9 cellular contexts compared by ENCODE assay signal in genomic region chr6:51350308-51350904, GRCh38.
DNase-seq lines count a peak whose midpoint lies in the region; ATAC-seq and TF ChIP-seq lines count a peak whose summit lies in the region.
"Had no signal": no experiment of that assay in that cellular context is flagged by ENCODE, and none has a peak within 500 bp of the region (broad histone marks: within the 10 kb centered on the region; RNA-seq: fewer than 3 reads in every experiment).

No MANE protein-coding gene starts in this region.

- H3K36me3 Mint-ChIP-seq in activated CD8-positive, alpha-beta T cell treated with anti-CD3 and anti-CD28 coated beads for 36 hours (ENCODE audit: low read depth): no peaks in the 10 kb centered on the region
- H3K36me3 Mint-ChIP-seq in activated CD8-positive, alpha-beta T cell treated with anti-CD3 and anti-CD28 coated beads, Interleukin-2, amount 10 ng/mL, durations not matched to agents 7 days and 5 days (ENCODE audit: low read depth): no peaks in the 10 kb centered on the region
- H3K36me3 Mint-ChIP-seq in activated T-cell treated with anti-CD3 and anti-CD28 coated beads, Interleukin-2, amount 50 U/mL, for 72 hours (ENCODE audit: insufficient read depth in 2 of 2): peaks cover 0 to 2% of the 10 kb centered on the region in 2 donors
- no peaks in the 10 kb centered on the region for H3K36me3 Mint-ChIP-seq in T-helper 2 cell treated with Interferon-gamma antibody and Interleukin-4, amounts not matched to agents 5 μg/mL and 100 μg/mL, for 36 hours (ENCODE audit: low read depth)
- H3K36me3 Mint-ChIP-seq: brain had no signal

- H3K9me3 ChIP-seq in Panc1 (ENCODE audit: control insufficient read depth, insufficient read depth, low read depth, low read length): no peaks in the 10 kb centered on the region
- H3K9me3 ChIP-seq in upper lobe of right lung: no peaks in the 10 kb centered on the region

- peak; percentile 57 for TF ChIP-seq CTCF in activated CD8-positive, alpha-beta T cell treated with anti-CD3 and anti-CD28 coated beads for 36 hours (IDR thresholded peaks at IDR 0.05)
- peak; percentile 30; the same call in 1 of the 2 replicates for TF ChIP-seq CTCF in Panc1 (IDR thresholded peaks at IDR 0.05)
- TF ChIP-seq CTCF in fibroblast of villous mesenchyme (IDR thresholded peaks at IDR 0.05; ENCODE audit: insufficient read depth, low read depth, low read length): peak; percentile 6
- TF ChIP-seq CTCF in upper lobe of right lung (IDR thresholded peaks at IDR 0.05): peak; percentile 41

- ATAC-seq in activated CD8-positive, alpha-beta T cell treated with anti-CD3 and anti-CD28 coated beads for 36 hours: no peak
- no peak for ATAC-seq in activated CD8-positive, alpha-beta T cell treated with anti-CD3 and anti-CD28 coated beads, Interleukin-2, amount 10 ng/mL, durations not matched to agents 7 days and 5 days
- no peak for ATAC-seq in Panc1
- ATAC-seq in upper lobe of right lung: no peak
- no peak for ATAC-seq in activated T-cell treated with anti-CD3 and anti-CD28 coated beads, Interleukin-2, amount 50 U/mL, for 72 hours (replicated peaks in 1 of 2)
- no peak for ATAC-seq in GM19324 (IDR thresholded peaks at IDR 0.05; ENCODE audit: low FRiP score, unreplicated experiment)

- no peak overlapping the region for H3K27ac Mint-ChIP-seq in activated CD8-positive, alpha-beta T cell treated with anti-CD3 and anti-CD28 coated beads for 36 hours
- no peak overlapping the region for H3K27ac Mint-ChIP-seq in activated CD8-positive, alpha-beta T cell treated with anti-CD3 and anti-CD28 coated beads, Interleukin-2, amount 10 ng/mL, durations not matched to agents 7 days and 5 days
- no peak overlapping the region for H3K27ac Mint-ChIP-seq in activated T-cell treated with anti-CD3 and anti-CD28 coated beads, Interleukin-2, amount 50 U/mL, for 72 hours
- H3K27ac Mint-ChIP-seq in T-helper 2 cell treated with Interferon-gamma antibody and Interleukin-4, amounts not matched to agents 5 μg/mL and 100 μg/mL, for 36 hours: no peak overlapping the region
- H3K27ac Mint-ChIP-seq: brain had no signal

- no peak for DNase-seq in activated CD8-positive, alpha-beta T cell treated with anti-CD3 and anti-CD28 coated beads for 36 hours
- DNase-seq in activated CD8-positive, alpha-beta T cell treated with anti-CD3 and anti-CD28 coated beads, Interleukin-2, amount 10 ng/mL, durations not matched to agents 7 days and 5 days: no peak
- DNase-seq in Panc1 (ENCODE audit: low read depth, low spot score) (no peak), fibroblast of villous mesenchyme (ENCODE audit: low read depth) (no peak), upper lobe of right lung (no peak)
- DNase-seq in activated T-cell treated with anti-CD3 and anti-CD28 coated beads, Interleukin-2, amount 50 U/mL, for 72 hours: no peak
- DNase-seq in T-helper 2 cell treated with Interferon-gamma antibody and Interleukin-4, amounts not matched to agents 5 μg/mL and 100 μg/mL, for 36 hours (ENCODE audit: low spot score): no peak

- CTCF ChIA-PET in activated CD8-positive, alpha-beta T cell treated with anti-CD3 and anti-CD28 coated beads for 36 hours (lab: Charles Lee): interaction anchor here (1.0 to 1.5 kb wide), 3 partner anchors 10 to 26 kb away, joined by 3 read pairs; no protein-coding TSS in a partner anchor
- CTCF ChIA-PET in activated CD8-positive, alpha-beta T cell treated with anti-CD3 and anti-CD28 coated beads, Interleukin-2, amount 10 ng/mL, durations not matched to agents 7 days and 5 days (lab: Charles Lee): interaction anchor here (0.9 kb wide), 1 partner anchor 537 kb away, joined by 3 read pairs; no protein-coding TSS in a partner anchor
- CTCF ChIA-PET in Panc1 (lab: Charles Lee): no interaction called here

- no peaks in the 10 kb centered on the region for H3K4me1 Mint-ChIP-seq in activated CD8-positive, alpha-beta T cell treated with anti-CD3 and anti-CD28 coated beads for 36 hours (ENCODE audit: low read depth)
- H3K4me1 Mint-ChIP-seq in activated CD8-positive, alpha-beta T cell treated with anti-CD3 and anti-CD28 coated beads, Interleukin-2, amount 10 ng/mL, durations not matched to agents 7 days and 5 days (ENCODE audit: low read depth): no peaks in the 10 kb centered on the region
- H3K4me1 Mint-ChIP-seq in activated T-cell treated with anti-CD3 and anti-CD28 coated beads, Interleukin-2, amount 50 U/mL, for 72 hours (ENCODE audit: low read depth): no peaks in the 10 kb centered on the region
- no peaks in the 10 kb centered on the region for H3K4me1 Mint-ChIP-seq in T-helper 2 cell treated with Interferon-gamma antibody and Interleukin-4, amounts not matched to agents 5 μg/mL and 100 μg/mL, for 36 hours (ENCODE audit: low read depth)
- H3K4me1 Mint-ChIP-seq: brain had no signal

- no peak overlapping the region for H3K4me3 Mint-ChIP-seq in activated CD8-positive, alpha-beta T cell treated with anti-CD3 and anti-CD28 coated beads for 36 hours
- no peak overlapping the region for H3K4me3 Mint-ChIP-seq in activated CD8-positive, alpha-beta T cell treated with anti-CD3 and anti-CD28 coated beads, Interleukin-2, amount 10 ng/mL, durations not matched to agents 7 days and 5 days
- no peak overlapping the region for H3K4me3 Mint-ChIP-seq in activated T-cell treated with anti-CD3 and anti-CD28 coated beads, Interleukin-2, amount 50 U/mL, for 72 hours
- H3K4me3 Mint-ChIP-seq in T-helper 2 cell treated with Interferon-gamma antibody and Interleukin-4, amounts not matched to agents 5 μg/mL and 100 μg/mL, for 36 hours: no peak overlapping the region
- H3K4me3 Mint-ChIP-seq: brain had no signal

- POLR2A ChIA-PET in activated CD8-positive, alpha-beta T cell treated with anti-CD3 and anti-CD28 coated beads for 36 hours (lab: Charles Lee): no interaction called here
- POLR2A ChIA-PET in activated CD8-positive, alpha-beta T cell treated with anti-CD3 and anti-CD28 coated beads, Interleukin-2, amount 10 ng/mL, durations not matched to agents 7 days and 5 days (lab: Charles Lee): no interaction called here
- POLR2A ChIA-PET in Panc1 (lab: Charles Lee): no interaction called here

- H3K27me3 Mint-ChIP-seq in activated CD8-positive, alpha-beta T cell treated with anti-CD3 and anti-CD28 coated beads for 36 hours: no peaks in the 10 kb centered on the region
- H3K27me3 Mint-ChIP-seq in activated CD8-positive, alpha-beta T cell treated with anti-CD3 and anti-CD28 coated beads, Interleukin-2, amount 10 ng/mL, durations not matched to agents 7 days and 5 days (ENCODE audit: low read depth): no peaks in the 10 kb centered on the region
- no peaks in the 10 kb centered on the region for H3K27me3 Mint-ChIP-seq in activated T-cell treated with anti-CD3 and anti-CD28 coated beads, Interleukin-2, amount 50 U/mL, for 72 hours (ENCODE audit: low read depth)
- H3K27me3 Mint-ChIP-seq in T-helper 2 cell treated with Interferon-gamma antibody and Interleukin-4, amounts not matched to agents 5 μg/mL and 100 μg/mL, for 36 hours (ENCODE audit: low read depth): no peaks in the 10 kb centered on the region

- H3K27me3 ChIP-seq in Panc1 (ENCODE audit: control insufficient read depth, insufficient read depth, low read length) (no peaks in the 10 kb centered on the region), upper lobe of right lung (no peaks in the 10 kb centered on the region)

- H3K36me3 ChIP-seq in Panc1 (ENCODE audit: control insufficient read depth, insufficient read depth, low read length) (no peaks in the 10 kb centered on the region), upper lobe of right lung (no peaks in the 10 kb centered on the region)

- H3K27ac ChIP-seq in Panc1 (ENCODE audit: low read length): no peak overlapping the region
- H3K27ac ChIP-seq in upper lobe of right lung: no peak overlapping the region

- in situ Hi-C loops in Panc1 (cut with HindIII; ENCODE audit: low pct_unique_long_range_greater_than_20kb, low sequenced_read_pairs): no loop called here

- intact Hi-C loops in activated CD8-positive, alpha-beta T cell treated with anti-CD3 and anti-CD28 coated beads for 36 hours (cut with micrococcal nuclease): loop anchor here (5.0 kb wide), 1 partner anchor 533 kb away; the partner anchor contains the start of gene TFAP2B
- intact Hi-C loops in Panc1 (cut with micrococcal nuclease; ENCODE audit: unreplicated experiment) (loop anchor here (5.0 kb wide), 1 partner anchor 533 kb away; the partner anchor contains the start of gene TFAP2B), upper lobe of right lung (cut with DNase I) (no loop called here)

- H3K4me1 ChIP-seq in Panc1 (ENCODE audit: control insufficient read depth, insufficient read depth, low read length) (no peaks in the 10 kb centered on the region), upper lobe of right lung (peaks cover 5% of the 10 kb centered on the region)

- BruUV-seq in Panc1 (replicated peaks; lab: Mats Ljungman, UMichigan): no TSS peak

- H3K4me3 ChIP-seq in Panc1 (ENCODE audit: low read depth in 2 of 2, low read length in 2 of 2) (no peak overlapping the region), fibroblast of villous mesenchyme (ENCODE audit: low read depth, low read length) (no peak overlapping the region), upper lobe of right lung (no peak overlapping the region)

- H3K9me3 Mint-ChIP-seq in activated CD8-positive, alpha-beta T cell treated with anti-CD3 and anti-CD28 coated beads for 36 hours: peaks cover 9% of the 10 kb centered on the region
- no peaks in the 10 kb centered on the region for H3K9me3 Mint-ChIP-seq in activated CD8-positive, alpha-beta T cell treated with anti-CD3 and anti-CD28 coated beads, Interleukin-2, amount 10 ng/mL, durations not matched to agents 7 days and 5 days (ENCODE audit: insufficient read depth)
- peaks cover 8 to 10% of the 10 kb centered on the region in 2 donors for H3K9me3 Mint-ChIP-seq in activated T-cell treated with anti-CD3 and anti-CD28 coated beads, Interleukin-2, amount 50 U/mL, for 72 hours
- no peaks in the 10 kb centered on the region for H3K9me3 Mint-ChIP-seq in T-helper 2 cell treated with Interferon-gamma antibody and Interleukin-4, amounts not matched to agents 5 μg/mL and 100 μg/mL, for 36 hours

Comparison
In these comparisons a context has a peak if more than half of its experiments do, and no peak if none do; other contexts are left out.
1. CTCF ChIP-seq: peak in every context shown above with its lines; median percentile 57 in activated CD8-positive, alpha-beta T cell treated with anti-CD3 and anti-CD28 coated beads for 36 hours; 41 in upper lobe of right lung; 30 in Panc1; 6 in fibroblast of villous mesenchyme.